Comparison of ENCODE assay signal across 1 cellular context in the genomic region with DNA sequence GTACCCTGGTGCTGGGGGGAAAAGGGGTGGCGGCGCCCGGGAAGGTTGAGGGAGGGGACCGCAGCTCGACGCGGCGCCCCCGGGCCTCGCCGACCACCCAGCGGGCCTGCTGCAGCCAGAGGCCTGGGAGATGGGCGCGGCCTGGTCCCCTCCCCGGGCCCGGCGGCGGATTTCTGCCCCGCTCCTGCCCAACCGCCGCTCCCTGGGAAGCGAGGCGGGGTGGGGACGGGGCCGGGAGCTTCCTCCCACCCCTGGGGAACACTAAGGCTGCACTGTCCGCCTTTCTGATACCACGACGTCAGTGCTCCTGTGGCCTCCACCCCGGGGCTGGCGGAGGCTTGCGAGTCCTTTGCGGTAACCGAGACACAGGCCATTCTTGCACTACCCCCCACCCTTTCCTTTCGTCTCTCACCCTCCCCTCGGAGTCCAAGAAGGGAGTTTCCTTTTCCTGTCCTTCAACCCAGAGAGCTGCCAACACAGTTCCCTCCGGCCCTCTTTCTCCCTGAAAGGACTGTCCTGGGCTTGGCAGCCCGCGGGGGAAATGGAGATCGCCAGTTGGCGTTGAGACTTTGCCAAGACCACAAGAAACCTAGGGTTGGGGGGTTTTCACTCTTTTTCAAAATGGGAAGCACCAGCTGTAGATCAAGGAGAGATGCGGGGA.
A peak's percentile ranks its signal among the peaks of the same experiment; 100 is the strongest.
TF ChIP-seq lines count a peak whose summit lies in the region.

No MANE protein-coding gene starts in this region.

TF ChIP-seq in K562, 482 proteins besides CTCF, POLR2A, EP300 and RAD21 (continued from another document and continues in another):
- TF ChIP-seq, protein P1, sequence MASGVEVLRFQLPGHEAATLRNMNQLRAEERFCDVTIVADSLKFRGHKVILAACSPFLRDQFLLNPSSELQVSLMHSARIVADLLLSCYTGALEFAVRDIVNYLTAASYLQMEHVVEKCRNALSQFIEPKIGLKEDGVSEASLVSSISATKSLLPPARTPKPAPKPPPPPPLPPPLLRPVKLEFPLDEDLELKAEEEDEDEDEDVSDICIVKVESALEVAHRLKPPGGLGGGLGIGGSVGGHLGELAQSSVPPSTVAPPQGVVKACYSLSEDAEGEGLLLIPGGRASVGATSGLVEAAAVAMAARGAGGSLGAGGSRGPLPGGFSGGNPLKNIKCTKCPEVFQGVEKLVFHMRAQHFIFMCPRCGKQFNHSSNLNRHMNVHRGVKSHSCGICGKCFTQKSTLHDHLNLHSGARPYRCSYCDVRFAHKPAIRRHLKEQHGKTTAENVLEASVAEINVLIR (CRISPR knock-in tag; IDR thresholded peaks at IDR 0.05), result no peak
- TF ChIP-seq DMBX1 (CRISPR knock-in tag; IDR thresholded peaks at IDR 0.05; ENCODE audit: borderline replicate concordance) (no peak), ZNF766 (CRISPR knock-in tag; conservative IDR thresholded peaks at IDR 0.05) (no peak), RBM14 (IDR thresholded peaks at IDR 0.05; ENCODE audit: borderline replicate concordance, insufficient read depth, low read depth, low read length) (no peak), PTRF (tag; IDR thresholded peaks at IDR 0.05) (no peak), WHSC1 (IDR thresholded peaks at IDR 0.05; ENCODE audit: low read length) (no peak), ZNF274 (IDR thresholded peaks at IDR 0.05; ENCODE audit: borderline replicate concordance, low read depth, low read length) (no peak), CREB1 (IDR thresholded peaks at IDR 0.05) (no peak), CREB1 (CRISPR knock-in tag; IDR thresholded peaks at IDR 0.05) (no peak; the same call in 1 of the 2 replicates), CREB3 (tag; conservative IDR thresholded peaks at IDR 0.05; ENCODE audit: low read depth) (no peak), ELF4 (CRISPR knock-in tag; IDR thresholded peaks at IDR 0.05) (no peak), BHLHE40 (IDR thresholded peaks at IDR 0.05; ENCODE audit: low read length) (no peak), TEAD1 (CRISPR knock-in tag; IDR thresholded peaks at IDR 0.05) (no peak), PRMT5 (CRISPR knock-in tag; IDR thresholded peaks at IDR 0.05) (no peak), ZKSCAN8 (CRISPR knock-in tag; IDR thresholded peaks at IDR 0.05) (no peak), ZKSCAN3 (CRISPR knock-in tag; IDR thresholded peaks at IDR 0.05) (no peak), ZNF134 (CRISPR knock-in tag; conservative IDR thresholded peaks at IDR 0.05) (no peak), PHF21A (IDR thresholded peaks at IDR 0.05; ENCODE audit: borderline replicate concordance, low read depth) (no peak), MGA (IDR thresholded peaks at IDR 0.05) (no peak), MTA3 (IDR thresholded peaks at IDR 0.05; ENCODE audit: borderline replicate concordance) (0 out of 2 replicates have a peak, but pooled peaks have one; percentile 47), TBP (optimal IDR thresholded peaks at IDR 0.05; ENCODE audit: low read depth, low read length) (no peak), FIP1L1 (IDR thresholded peaks at IDR 0.05; ENCODE audit: low read depth, low read length, poor library complexity, severe bottlenecking) (peak; percentile 30), CHD7 (IDR thresholded peaks at IDR 0.05; ENCODE audit: low read depth, low read length) (no peak), NCOR1 (IDR thresholded peaks at IDR 0.05) (no peak), ETV5 (CRISPR knock-in tag; IDR thresholded peaks at IDR 0.05; ENCODE audit: low read depth) (no peak), ZBTB7A (IDR thresholded peaks at IDR 0.05; ENCODE audit: borderline replicate concordance, control insufficient read depth, low read depth, low read length) (peak; percentile 18; the same call in 1 of the 2 replicates)
- TF ChIP-seq, protein P2, sequence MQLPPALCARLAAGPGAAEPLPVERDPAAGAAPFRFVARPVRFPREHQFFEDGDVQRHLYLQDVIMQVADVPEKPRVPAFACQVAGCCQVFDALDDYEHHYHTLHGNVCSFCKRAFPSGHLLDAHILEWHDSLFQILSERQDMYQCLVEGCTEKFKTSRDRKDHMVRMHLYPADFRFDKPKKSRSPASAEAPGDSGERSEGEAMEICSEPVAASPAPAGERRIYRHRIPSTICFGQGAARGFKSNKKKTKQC (CRISPR knock-in tag; IDR thresholded peaks at IDR 0.05), result no peak; the same call in none of the 2 replicates
